8 cellular contexts compared by ENCODE assay signal in the genomic region with DNA sequence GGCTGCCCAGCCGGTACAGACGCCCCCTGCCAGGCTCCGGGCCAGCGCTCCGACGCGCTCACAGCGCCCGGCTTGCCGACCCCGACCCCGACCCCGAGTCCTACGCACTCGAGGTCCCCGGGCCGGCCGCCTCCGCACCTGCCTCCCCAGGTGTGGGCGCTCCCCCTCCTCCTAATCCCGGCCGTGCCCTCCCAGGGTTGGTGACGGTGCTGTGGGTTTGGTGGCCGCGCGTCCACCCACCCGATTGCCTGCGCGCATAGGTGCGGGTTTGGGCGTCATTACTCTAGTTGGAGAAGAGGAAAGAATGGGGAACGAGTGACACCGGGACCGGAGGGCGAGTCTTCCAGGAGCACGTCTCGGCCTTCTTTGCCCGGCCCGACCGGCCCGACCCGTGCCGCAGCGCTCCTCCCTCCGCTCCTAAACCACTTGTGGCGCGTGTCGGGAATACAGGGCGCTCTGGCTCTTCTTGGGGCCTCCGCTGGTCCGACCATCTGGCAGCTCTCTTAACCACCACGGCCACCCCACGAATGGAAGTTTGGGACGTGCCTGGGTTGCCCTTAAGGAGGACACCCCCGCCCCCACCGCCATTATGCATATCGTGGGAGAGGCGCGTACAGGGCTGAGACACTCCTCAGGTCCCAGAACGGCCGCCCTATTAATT. TPM values are rescaled to one million over a fixed set of nuclear protein-coding genes. Genes with fewer than 3 reads are reported as not detected.
DNase-seq lines count a peak whose midpoint lies in the region; ATAC-seq and TF ChIP-seq lines count a peak whose summit lies in the region.

No MANE protein-coding gene starts in this region.

- peaks cover 21% of the 10 kb centered on the region for H3K4me1 Mint-ChIP-seq in brain

- H3K27me3 ChIP-seq in smooth muscle cell (ENCODE audit: low read depth): peaks cover 37% of the 10 kb centered on the region
- no peaks in the 10 kb centered on the region for H3K27me3 ChIP-seq in effector memory CD4-positive, alpha-beta T cell (replicated peaks; ENCODE audit: control insufficient read depth, insufficient read depth, low read length, poor library complexity, severe bottlenecking)

- peaks cover 63% of the 10 kb centered on the region for H3K27me3 Mint-ChIP-seq in brain

- H3K27ac Mint-ChIP-seq in brain: peak overlapping the region in 3 of 5 experiments; percentile 67 to 77 (median 74)

- no peaks in the 10 kb centered on the region for H4K20me1 ChIP-seq in smooth muscle cell (ENCODE audit: low read depth)

- H3K36me3 Mint-ChIP-seq in brain: no peaks in the 10 kb centered on the region

- peaks cover 15% of the 10 kb centered on the region for H3K79me2 ChIP-seq in smooth muscle cell (ENCODE audit: low read depth)

- POLR2A ChIA-PET in AG04449 (lab: Yijun Ruan, JAX): no interaction called here

- peak overlapping the region; percentile 74 for H3K9ac ChIP-seq in smooth muscle cell (ENCODE audit: low read depth)

- no peaks in the 10 kb centered on the region for H3K36me3 ChIP-seq in smooth muscle cell (ENCODE audit: low read depth)
- no peaks in the 10 kb centered on the region for H3K36me3 ChIP-seq in effector memory CD4-positive, alpha-beta T cell (ENCODE audit: control insufficient read depth, insufficient read depth, low read length)

- H3K4me3 ChIP-seq in AG04449 (ENCODE audit: low read depth, low read length) (peak overlapping the region; percentile 46), smooth muscle cell (peak overlapping the region; percentile 80)
- no peak overlapping the region for H3K4me3 ChIP-seq in effector memory CD4-positive, alpha-beta T cell (ENCODE audit: insufficient read depth, low read depth, low read length, poor library complexity, severe bottlenecking)

- ATAC-seq in HG02884 (IDR thresholded peaks at IDR 0.05; ENCODE audit: unreplicated experiment) (peak; percentile 6), HG02973 (IDR thresholded peaks at IDR 0.05; ENCODE audit: unreplicated experiment) (no peak)

- peaks cover 6% of the 10 kb centered on the region for H3K4me1 ChIP-seq in smooth muscle cell (ENCODE audit: low read depth)
- no peaks in the 10 kb centered on the region for H3K4me1 ChIP-seq in effector memory CD4-positive, alpha-beta T cell (ENCODE audit: control insufficient read depth, insufficient read depth, low read length, poor library complexity, severe bottlenecking)

- H3K9me3 Mint-ChIP-seq in brain: peaks cover 0 to 3% (median 0%) of the 10 kb centered on the region in 5 experiments

- no peaks in the 10 kb centered on the region for H3K9me3 ChIP-seq in smooth muscle cell (replicated peaks; ENCODE audit: low read depth)
- H3K9me3 ChIP-seq in effector memory CD4-positive, alpha-beta T cell (ENCODE audit: control insufficient read depth, low read length): no peaks in the 10 kb centered on the region

- no peak for TF ChIP-seq CTCF in AG04449 (IDR thresholded peaks at IDR 0.05; ENCODE audit: insufficient read depth, low read length, missing control alignments)
- peak; percentile 17 to 41 for TF ChIP-seq CTCF in brain (conservative IDR thresholded peaks at IDR 0.05)
- TF ChIP-seq CTCF in smooth muscle cell (IDR thresholded peaks at IDR 0.05; ENCODE audit: borderline replicate concordance, insufficient read depth, poor library complexity, severe bottlenecking): no peak

- CTCF ChIA-PET in AG04449 (lab: Yijun Ruan, JAX): no interaction called here

- WGBS in smooth muscle cell (ENCODE audit: low lambda C conversion rate): 5% methylated on average over 49 of the region's 61 CpGs

- peak overlapping the region; percentile 82 to 95 (median 89) for H3K4me3 Mint-ChIP-seq in brain

- peak overlapping the region; percentile 99 for H3K4me2 ChIP-seq in smooth muscle cell

- peaks cover 5% of the 10 kb centered on the region for H3F3A ChIP-seq in smooth muscle cell (ENCODE audit: low read depth)

- peak overlapping the region; percentile 79 for H3K27ac ChIP-seq in smooth muscle cell (ENCODE audit: low read depth)
- H3K27ac ChIP-seq in effector memory CD4-positive, alpha-beta T cell (ENCODE audit: insufficient read depth, low read length, poor library complexity, severe bottlenecking): no peak overlapping the region

- H2AFZ ChIP-seq in smooth muscle cell (ENCODE audit: low read depth): peak overlapping the region; percentile 96

- DNase-seq in AG04449 (ENCODE audit: low read depth, low spot score): no peak
- peak; percentile 87 for DNase-seq in islet precursor cell
- DNase-seq in smooth muscle cell (lab: John Stamatoyannopoulos, UW; ENCODE audit: unreplicated experiment): peak; percentile 29
- DNase-seq in stimulated activated CD4-positive, alpha-beta T cell treated with anti-CD3 and anti-CD28 coated beads, Interleukin-4, amount 100 ng/mL, for 24 hours: no peak
- DNase-seq in effector memory CD4-positive, alpha-beta T cell: no peak

RNA-seq across cellular contexts. Expression of a gene that starts 0.8 kb away (rescaled TPM):
- polyA plus RNA-seq in brain (ENCODE audit: insufficient read depth, low read depth, low replicate concordance) (3.8 TPM), smooth muscle cell (5.6 and 11.2 TPM in 2 replicates)
- total RNA-seq in smooth muscle cell: 14.3 and 43.8 TPM in 2 replicates

Comparison
In these comparisons a context has a peak if more than half of its experiments do, and no peak if none do; other contexts are left out.
1. DNase-seq: peak in islet precursor cell (single experiment) and smooth muscle cell (single experiment); none in AG04449 (single experiment), stimulated activated CD4-positive, alpha-beta T cell treated with anti-CD3 and anti-CD28 coated beads, Interleukin-4, amount 100 ng/mL, for 24 hours (single experiment) and effector memory CD4-positive, alpha-beta T cell (0 of 3).
2. CTCF ChIP-seq: peak in brain (2 of 2); none in AG04449 (single experiment) and smooth muscle cell (single experiment).